Comparison of ENCODE assay signal across 15 cellular contexts in the genomic region with DNA sequence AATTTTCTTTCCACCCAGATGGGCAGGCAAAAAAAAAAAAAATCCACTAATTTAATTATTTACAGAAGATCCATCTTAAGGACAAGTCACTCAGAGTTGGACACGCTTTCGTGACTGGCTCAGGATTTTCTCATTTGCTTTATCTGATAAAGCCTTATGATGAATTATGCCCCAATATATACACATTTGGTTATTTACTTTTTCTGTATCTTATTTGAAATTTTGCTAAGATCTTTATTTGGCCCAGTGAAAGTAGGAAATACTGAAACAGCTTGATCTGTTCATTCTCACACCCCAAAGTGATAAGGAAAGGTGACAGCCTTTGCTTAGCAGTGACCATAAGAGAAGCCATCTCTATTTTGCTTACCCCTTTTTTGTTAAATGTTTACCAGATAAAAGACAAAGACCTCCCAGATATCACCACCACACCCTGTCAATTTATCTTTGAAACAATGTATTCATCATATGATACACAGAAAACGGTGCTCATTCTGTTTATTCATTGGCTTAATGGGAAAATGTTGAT.
"Had no signal": no experiment of that assay in that cellular context is flagged by ENCODE, and none has a peak within 500 bp of the region (broad histone marks: within the 10 kb centered on the region; RNA-seq: fewer than 3 reads in every experiment).

No MANE protein-coding gene starts in this region.

- H3K4me3 ChIP-seq: ascending aorta, dorsolateral prefrontal cortex, lung, mucosa of descending colon, SJSA1, testis, upper lobe of right lung had no signal

- H3K27ac ChIP-seq: ascending aorta, SJSA1, testis, upper lobe of right lung had no signal

- H3K36me3 Mint-ChIP-seq: natural killer cell treated with Interleukin-12 subunit alpha and Interleukin-12 subunit beta and Interleukin-15 and Interleukin-18, amount 100 ng/mL, for 72 hours had no signal

- ATAC-seq: esophagus mucosa; left colon; mucosa of descending colon; natural killer cell treated with Interleukin-12 subunit alpha and Interleukin-12 subunit beta and Interleukin-15 and Interleukin-18, amount 100 ng/mL, for 72 hours; stimulated activated naive CD8-positive, alpha-beta T cell treated with anti-CD3 and anti-CD28 coated beads, Interleukin-15, amount 100 ng/mL, for 72 hours; upper lobe of right lung had no signal

- H3K4me3 Mint-ChIP-seq: activated naive CD4-positive, alpha-beta T cell treated with anti-CD3 and anti-CD28 coated beads for 36 hours; natural killer cell treated with Interleukin-12 subunit alpha and Interleukin-12 subunit beta and Interleukin-15 and Interleukin-18, amount 100 ng/mL, for 72 hours; stimulated activated naive CD8-positive, alpha-beta T cell treated with anti-CD3 and anti-CD28 coated beads, Interleukin-15, amount 100 ng/mL, for 72 hours had no signal

- DNase-seq: activated naive CD4-positive, alpha-beta T cell treated with anti-CD3 and anti-CD28 coated beads for 36 hours; activated T-cell treated with anti-CD3 and anti-CD28 coated beads for 4 hours; dorsolateral prefrontal cortex; left colon; mucosa of descending colon; stimulated activated CD4-positive, alpha-beta T cell treated with anti-CD3 and anti-CD28 coated beads, Interleukin-1b, Interleukin-23, amount 100 ng/mL, for 48 hours; stimulated activated naive CD8-positive, alpha-beta T cell treated with anti-CD3 and anti-CD28 coated beads, Interleukin-15, amount 100 ng/mL, for 72 hours; T-helper 9 cell; testis; upper lobe of right lung had no signal

- H3K27me3 Mint-ChIP-seq: natural killer cell treated with Interleukin-12 subunit alpha and Interleukin-12 subunit beta and Interleukin-15 and Interleukin-18, amount 100 ng/mL, for 72 hours; stimulated activated naive CD8-positive, alpha-beta T cell treated with anti-CD3 and anti-CD28 coated beads, Interleukin-15, amount 100 ng/mL, for 72 hours had no signal

- H3K36me3 ChIP-seq: ascending aorta, SJSA1, upper lobe of right lung had no signal

- H3K27me3 ChIP-seq: ascending aorta, dorsolateral prefrontal cortex, SJSA1, testis, upper lobe of right lung had no signal

- H3K27ac Mint-ChIP-seq: activated naive CD4-positive, alpha-beta T cell treated with anti-CD3 and anti-CD28 coated beads for 36 hours; natural killer cell treated with Interleukin-12 subunit alpha and Interleukin-12 subunit beta and Interleukin-15 and Interleukin-18, amount 100 ng/mL, for 72 hours had no signal

- H3K9me3 Mint-ChIP-seq: activated naive CD4-positive, alpha-beta T cell treated with anti-CD3 and anti-CD28 coated beads for 36 hours; natural killer cell treated with Interleukin-12 subunit alpha and Interleukin-12 subunit beta and Interleukin-15 and Interleukin-18, amount 100 ng/mL, for 72 hours had no signal

- H3K4me1 ChIP-seq: ascending aorta, SJSA1, testis had no signal
